Comparison of ENCODE assay signal across 1 cellular context in genomic region chr13:30898721-30899188, GRCh38.
A peak's percentile ranks its signal among the peaks of the same experiment; 100 is the strongest.
TF ChIP-seq lines count a peak whose summit lies in the region.

No MANE protein-coding gene starts in this region.

TF ChIP-seq in HepG2, 621 proteins besides CTCF, POLR2A, EP300 and RAD21 (continued from another document and continues in another):
- TF ChIP-seq ZFP36L1 (CRISPR knock-in tag; IDR thresholded peaks at IDR 0.05): no peak
- no peak for TF ChIP-seq HNRNPK (IDR thresholded peaks at IDR 0.05; ENCODE audit: low read depth, low read length, poor library complexity, severe bottlenecking)
- TF ChIP-seq BRCA1 (CRISPR knock-in tag; IDR thresholded peaks at IDR 0.05): no peak
- no peak for TF ChIP-seq E2F5 (CRISPR knock-in tag; conservative IDR thresholded peaks at IDR 0.05)
- TF ChIP-seq ARNTL (CRISPR knock-in tag; IDR thresholded peaks at IDR 0.05): no peak
- TF ChIP-seq HNRNPH1 (optimal IDR thresholded peaks at IDR 0.05; ENCODE audit: low read depth, low read length): no peak
- TF ChIP-seq AKNA (CRISPR knock-in tag; IDR thresholded peaks at IDR 0.05; ENCODE audit: borderline replicate concordance): no peak
- no peak for TF ChIP-seq ZNF646 (CRISPR knock-in tag; IDR thresholded peaks at IDR 0.05)
- no peak for TF ChIP-seq HMG20A (CRISPR knock-in tag; IDR thresholded peaks at IDR 0.05; ENCODE audit: borderline replicate concordance)
- peak; percentile 51; the same call in 1 of the 2 replicates for TF ChIP-seq MIXL1 (CRISPR knock-in tag; IDR thresholded peaks at IDR 0.05)
- TF ChIP-seq NFKBIZ (CRISPR knock-in tag; IDR thresholded peaks at IDR 0.05): no peak
- TF ChIP-seq, protein P1, sequence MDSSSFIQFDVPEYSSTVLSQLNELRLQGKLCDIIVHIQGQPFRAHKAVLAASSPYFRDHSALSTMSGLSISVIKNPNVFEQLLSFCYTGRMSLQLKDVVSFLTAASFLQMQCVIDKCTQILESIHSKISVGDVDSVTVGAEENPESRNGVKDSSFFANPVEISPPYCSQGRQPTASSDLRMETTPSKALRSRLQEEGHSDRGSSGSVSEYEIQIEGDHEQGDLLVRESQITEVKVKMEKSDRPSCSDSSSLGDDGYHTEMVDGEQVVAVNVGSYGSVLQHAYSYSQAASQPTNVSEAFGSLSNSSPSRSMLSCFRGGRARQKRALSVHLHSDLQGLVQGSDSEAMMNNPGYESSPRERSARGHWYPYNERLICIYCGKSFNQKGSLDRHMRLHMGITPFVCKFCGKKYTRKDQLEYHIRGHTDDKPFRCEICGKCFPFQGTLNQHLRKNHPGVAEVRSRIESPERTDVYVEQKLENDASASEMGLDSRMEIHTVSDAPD (CRISPR knock-in tag; IDR thresholded peaks at IDR 0.05): no peak
- TF ChIP-seq GTF2F1 (IDR thresholded peaks at IDR 0.05; ENCODE audit: low read length): no peak
- TF ChIP-seq POLR2G (IDR thresholded peaks at IDR 0.05; ENCODE audit: low read depth, low read length): no peak
- no peak for TF ChIP-seq ZNF510 (CRISPR knock-in tag; IDR thresholded peaks at IDR 0.05; ENCODE audit: low read depth)
- TF ChIP-seq MXD4 (CRISPR knock-in tag; IDR thresholded peaks at IDR 0.05): no peak
- no peak for TF ChIP-seq TFDP1 (CRISPR knock-in tag; IDR thresholded peaks at IDR 0.05; ENCODE audit: borderline replicate concordance)
- TF ChIP-seq KDM6A (CRISPR knock-in tag; IDR thresholded peaks at IDR 0.05; ENCODE audit: low read depth): no peak
- no peak for TF ChIP-seq ZBTB7B (CRISPR knock-in tag; IDR thresholded peaks at IDR 0.05)
- TF ChIP-seq, protein P2, sequence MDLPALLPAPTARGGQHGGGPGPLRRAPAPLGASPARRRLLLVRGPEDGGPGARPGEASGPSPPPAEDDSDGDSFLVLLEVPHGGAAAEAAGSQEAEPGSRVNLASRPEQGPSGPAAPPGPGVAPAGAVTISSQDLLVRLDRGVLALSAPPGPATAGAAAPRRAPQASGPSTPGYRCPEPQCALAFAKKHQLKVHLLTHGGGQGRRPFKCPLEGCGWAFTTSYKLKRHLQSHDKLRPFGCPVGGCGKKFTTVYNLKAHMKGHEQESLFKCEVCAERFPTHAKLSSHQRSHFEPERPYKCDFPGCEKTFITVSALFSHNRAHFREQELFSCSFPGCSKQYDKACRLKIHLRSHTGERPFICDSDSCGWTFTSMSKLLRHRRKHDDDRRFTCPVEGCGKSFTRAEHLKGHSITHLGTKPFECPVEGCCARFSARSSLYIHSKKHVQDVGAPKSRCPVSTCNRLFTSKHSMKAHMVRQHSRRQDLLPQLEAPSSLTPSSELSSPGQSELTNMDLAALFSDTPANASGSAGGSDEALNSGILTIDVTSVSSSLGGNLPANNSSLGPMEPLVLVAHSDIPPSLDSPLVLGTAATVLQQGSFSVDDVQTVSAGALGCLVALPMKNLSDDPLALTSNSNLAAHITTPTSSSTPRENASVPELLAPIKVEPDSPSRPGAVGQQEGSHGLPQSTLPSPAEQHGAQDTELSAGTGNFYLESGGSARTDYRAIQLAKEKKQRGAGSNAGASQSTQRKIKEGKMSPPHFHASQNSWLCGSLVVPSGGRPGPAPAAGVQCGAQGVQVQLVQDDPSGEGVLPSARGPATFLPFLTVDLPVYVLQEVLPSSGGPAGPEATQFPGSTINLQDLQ (CRISPR knock-in tag; IDR thresholded peaks at IDR 0.05): no peak
- TF ChIP-seq MAZ (IDR thresholded peaks at IDR 0.05; ENCODE audit: borderline replicate concordance, low read depth, low read length): no peak
- TF ChIP-seq MAZ (CRISPR knock-in tag; IDR thresholded peaks at IDR 0.05; ENCODE audit: low read depth): no peak
- no peak for TF ChIP-seq ATF3 (CRISPR knock-in tag; IDR thresholded peaks at IDR 0.05)
- TF ChIP-seq ZNF282 (IDR thresholded peaks at IDR 0.05; ENCODE audit: partially characterized antibody): no peak
- no peak for TF ChIP-seq HNRNPUL1 (IDR thresholded peaks at IDR 0.05; ENCODE audit: low read depth, low read length)
- no peak for TF ChIP-seq IRX3 (CRISPR knock-in tag; IDR thresholded peaks at IDR 0.05; ENCODE audit: borderline replicate concordance, low read depth)
- no peak for TF ChIP-seq MAFK (conservative IDR thresholded peaks at IDR 0.05 in 1 of 2, IDR thresholded peaks at IDR 0.05 in 1 of 2; ENCODE audit: low read length in 2 of 2)
- TF ChIP-seq ZNF468 (CRISPR knock-in tag; IDR thresholded peaks at IDR 0.05): no peak
- no peak for TF ChIP-seq NR2C2 (CRISPR knock-in tag; IDR thresholded peaks at IDR 0.05; ENCODE audit: borderline replicate concordance)
- TF ChIP-seq NBN (conservative IDR thresholded peaks at IDR 0.05): no peak
- TF ChIP-seq FOXA3 (CRISPR knock-in tag; IDR thresholded peaks at IDR 0.05): no peak
- TF ChIP-seq HMGA1 (CRISPR knock-in tag; conservative IDR thresholded peaks at IDR 0.05): no peak
- TF ChIP-seq DRAP1 (CRISPR knock-in tag; IDR thresholded peaks at IDR 0.05): no peak
- no peak for TF ChIP-seq TOE1 (CRISPR knock-in tag; IDR thresholded peaks at IDR 0.05)
- TF ChIP-seq, protein P3, sequence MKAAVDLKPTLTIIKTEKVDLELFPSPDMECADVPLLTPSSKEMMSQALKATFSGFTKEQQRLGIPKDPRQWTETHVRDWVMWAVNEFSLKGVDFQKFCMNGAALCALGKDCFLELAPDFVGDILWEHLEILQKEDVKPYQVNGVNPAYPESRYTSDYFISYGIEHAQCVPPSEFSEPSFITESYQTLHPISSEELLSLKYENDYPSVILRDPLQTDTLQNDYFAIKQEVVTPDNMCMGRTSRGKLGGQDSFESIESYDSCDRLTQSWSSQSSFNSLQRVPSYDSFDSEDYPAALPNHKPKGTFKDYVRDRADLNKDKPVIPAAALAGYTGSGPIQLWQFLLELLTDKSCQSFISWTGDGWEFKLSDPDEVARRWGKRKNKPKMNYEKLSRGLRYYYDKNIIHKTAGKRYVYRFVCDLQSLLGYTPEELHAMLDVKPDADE (CRISPR knock-in tag; IDR thresholded peaks at IDR 0.05): no peak
- peak; percentile 75; the same call in 1 of the 2 replicates for TF ChIP-seq ETV5 (CRISPR knock-in tag; IDR thresholded peaks at IDR 0.05; ENCODE audit: borderline replicate concordance)
- no peak for TF ChIP-seq PAWR (CRISPR knock-in tag; IDR thresholded peaks at IDR 0.05; ENCODE audit: borderline replicate concordance)
- TF ChIP-seq ZNF605 (CRISPR knock-in tag; IDR thresholded peaks at IDR 0.05): peak; percentile 25; the same call in 1 of the 2 replicates
- no peak for TF ChIP-seq HMG20B (CRISPR knock-in tag; conservative IDR thresholded peaks at IDR 0.05)
- no peak for TF ChIP-seq ZNF275 (CRISPR knock-in tag; IDR thresholded peaks at IDR 0.05; ENCODE audit: borderline replicate concordance)
- no peak for TF ChIP-seq NKX3-1 (CRISPR knock-in tag; IDR thresholded peaks at IDR 0.05)
- no peak for TF ChIP-seq PLRG1 (conservative IDR thresholded peaks at IDR 0.05)
- TF ChIP-seq JUN (CRISPR knock-in tag; IDR thresholded peaks at IDR 0.05): no peak
- TF ChIP-seq ZNF264 (CRISPR knock-in tag; IDR thresholded peaks at IDR 0.05): no peak
- peak; percentile 17; the same call in 1 of the 2 replicates for TF ChIP-seq GABPB1 (CRISPR knock-in tag; IDR thresholded peaks at IDR 0.05)
- no peak for TF ChIP-seq ZNF564 (CRISPR knock-in tag; IDR thresholded peaks at IDR 0.05)
